In genomic region chr10:16436758-16437539, GRCh38 we compare ENCODE assay signal across 8 cellular contexts. TPM values are rescaled to one million over a fixed set of nuclear protein-coding genes. Genes with fewer than 3 reads are reported as not detected.
DNase-seq lines count a peak whose midpoint lies in the region; ATAC-seq lines count a peak whose summit lies in the region.

Gene PTER (plus strand): TSS chr10:16437010. CDS start chr10:16484385, 47,375 bp downstream.

- H3K4me3 Mint-ChIP-seq in IgD-negative memory B cell, result peak within 1 kb of the TSS; percentile 90 to 98 (median 97)
- peak within 1 kb of the TSS; percentile 89 for H3K4me3 Mint-ChIP-seq in activated T-cell treated with anti-CD3 and anti-CD28 coated beads, Interleukin-2, amount 50 U/mL, for 4 hours

- H3K9me3 Mint-ChIP-seq in IgD-negative memory B cell, result no peaks in the 10 kb centered on the region
- no peaks in the 10 kb centered on the region for H3K9me3 Mint-ChIP-seq in activated T-cell treated with anti-CD3 and anti-CD28 coated beads, Interleukin-2, amount 50 U/mL, for 4 hours

- peaks cover 29 to 35% (median 34%) of the 10 kb centered on the region in 3 donors for H3K4me1 Mint-ChIP-seq in IgD-negative memory B cell
- peaks cover 50% of the 10 kb centered on the region for H3K4me1 Mint-ChIP-seq in activated T-cell treated with anti-CD3 and anti-CD28 coated beads, Interleukin-2, amount 50 U/mL, for 4 hours (ENCODE audit: low read depth)

- ATAC-seq in GM21576 (IDR thresholded peaks at IDR 0.05; ENCODE audit: unreplicated experiment) (peak; percentile 97), esophagus mucosa (peak; percentile 100)
- peak; percentile 98 to 99 for ATAC-seq in activated T-cell treated with anti-CD3 and anti-CD28 coated beads, Interleukin-2, amount 50 U/mL, for 4 hours

- H3K27ac Mint-ChIP-seq in IgD-negative memory B cell, result peak within 1 kb of the TSS; percentile 73 to 97 (median 94)

- H3K36me3 Mint-ChIP-seq in IgD-negative memory B cell, result peaks cover 3% of the 10 kb centered on the region
- peaks cover 15% of the 10 kb centered on the region for H3K36me3 Mint-ChIP-seq in activated T-cell treated with anti-CD3 and anti-CD28 coated beads, Interleukin-2, amount 50 U/mL, for 4 hours (ENCODE audit: insufficient read depth)

- DNase-seq in DMS153 (lab: John Stamatoyannopoulos, UW) (peak; percentile 76), OCI-M2 (lab: John Stamatoyannopoulos, UW; ENCODE audit: unreplicated experiment) (peak; percentile 84), myocyte (ENCODE audit: low read depth) (peak; percentile 88)
- peak; percentile 99 for DNase-seq in activated T-cell treated with anti-CD3 and anti-CD28 coated beads, Interleukin-2, amount 50 U/mL, for 4 hours
- DNase-seq in stimulated activated CD8-positive, alpha-beta memory T cell treated with anti-CD3 and anti-CD28 coated beads, Interleukin-7, amount 100 ng/mL, for 4 hours (ENCODE audit: low read depth in 2 of 2), result peak; percentile 91 to 96

- H3K27me3 Mint-ChIP-seq in IgD-negative memory B cell, result peaks cover 1% of the 10 kb centered on the region
- no peaks in the 10 kb centered on the region for H3K27me3 Mint-ChIP-seq in activated T-cell treated with anti-CD3 and anti-CD28 coated beads, Interleukin-2, amount 50 U/mL, for 4 hours (ENCODE audit: low read depth)

RNA-seq across cellular contexts. Expression of gene PTER, which starts in this region (rescaled TPM):
- polyA plus RNA-seq in IgD-negative memory B cell, result 11.8 TPM
- 10 to 100 TPM; 17.8 to 18.7 (median 18.5) TPM for total RNA-seq in activated T-cell treated with anti-CD3 and anti-CD28 coated beads, Interleukin-2, amount 50 U/mL, for 4 hours
- total RNA-seq in esophagus mucosa (9.7 TPM), myocyte (1.7 and 3.1 TPM in 2 replicates)
- 0.98 TPM for polyA plus RNA-seq in myocyte (2012)

Comparison
In these comparisons a context has a peak if more than half of its experiments do, and no peak if none do; other contexts are left out.
1. Peak in every context shown above with its lines: DNase-seq and ATAC-seq.